ENCODE assay signal across 2 cellular contexts in genomic region chr12:109702126-109702841, GRCh38.
TF ChIP-seq lines count a peak whose summit lies in the region.

No MANE protein-coding gene starts in this region.

TF ChIP-seq in SK-N-SH treated with all-trans-retinoic acid at 6 μM for 48 hours, 23 proteins besides CTCF, POLR2A, EP300 and RAD21 (continued from another document):
- TF ChIP-seq PPARA (CRISPR knock-in tag; IDR thresholded peaks at IDR 0.05; ENCODE audit: borderline replicate concordance) = no peak
- TF ChIP-seq POU6F1 (CRISPR knock-in tag; IDR thresholded peaks at IDR 0.05; ENCODE audit: borderline replicate concordance, low read depth) = no peak
- no peak for TF ChIP-seq TCF4 (CRISPR knock-in tag; IDR thresholded peaks at IDR 0.05; ENCODE audit: borderline replicate concordance)
- TF ChIP-seq ZC3H10 (CRISPR knock-in tag; IDR thresholded peaks at IDR 0.05) = no peak

TF ChIP-seq in SK-N-SH, 30 proteins besides CTCF, POLR2A, EP300 and RAD21 (continued from another document):
- TF ChIP-seq RCOR1 (IDR thresholded peaks at IDR 0.05; ENCODE audit: low read length) (no peak), NRF1 (IDR thresholded peaks at IDR 0.05; ENCODE audit: low read depth, low read length) (no peak), NFIC (IDR thresholded peaks at IDR 0.05; ENCODE audit: borderline replicate concordance) (no peak), YY1 (IDR thresholded peaks at IDR 0.05; ENCODE audit: low read depth) (no peak), ZBTB33 (IDR thresholded peaks at IDR 0.05; ENCODE audit: borderline replicate concordance, low read depth) (no peak), MXI1 (IDR thresholded peaks at IDR 0.05; ENCODE audit: low read depth, low read length) (no peak), CHD2 (IDR thresholded peaks at IDR 0.05; ENCODE audit: low read length, partially characterized antibody) (no peak), FOSL2 (IDR thresholded peaks at IDR 0.05; ENCODE audit: borderline replicate concordance, low read depth) (no peak), MEF2A (IDR thresholded peaks at IDR 0.05; ENCODE audit: borderline replicate concordance, low read depth) (no peak), USF2 (IDR thresholded peaks at IDR 0.05; ENCODE audit: borderline replicate concordance, low read depth, low read length) (no peak), ELF1 (IDR thresholded peaks at IDR 0.05) (no peak)
